ENCODE assay signal across 8 cellular contexts in the genomic region with DNA sequence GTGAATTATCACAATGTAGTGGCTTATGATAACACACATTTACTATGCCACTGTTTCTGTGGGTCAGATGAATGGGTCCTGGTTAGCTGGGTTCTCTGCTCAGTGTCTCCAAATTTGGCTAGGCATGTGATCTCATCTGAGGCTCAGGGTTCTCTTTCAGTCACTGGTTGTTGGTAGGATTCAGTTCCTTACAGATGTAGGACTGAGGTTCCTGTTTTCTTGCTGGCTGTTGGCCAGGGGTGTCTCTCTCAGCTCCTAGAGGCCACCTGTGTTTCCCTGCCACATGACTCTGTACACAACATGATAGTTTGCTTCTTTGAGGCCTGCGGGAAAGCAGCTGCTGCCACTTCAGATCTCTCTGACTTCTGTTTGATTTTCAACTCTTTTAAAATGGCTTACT. TPM values are rescaled to one million over a fixed set of nuclear protein-coding genes. Genes with fewer than 3 reads are reported as not detected.
DNase-seq lines count a peak whose midpoint lies in the region; ATAC-seq and TF ChIP-seq lines count a peak whose summit lies in the region.

No MANE protein-coding gene starts in this region.

- H3K9me3 ChIP-seq in CD4-positive, alpha-beta T cell (ENCODE audit: control insufficient read depth, low read length) = no peaks in the 10 kb centered on the region
- H3K9me3 ChIP-seq in stomach = no peaks in the 10 kb centered on the region

- 12 to 33% (median 24%) methylated on average over 1 of the region's 1 CpG for WGBS in stomach, 5 donors

- POLR2A ChIA-PET in CD4-positive, alpha-beta T cell (lab: Charles Lee) = interaction anchor here (1.5 to 2.1 kb wide), 2 partner anchors 7 to 11 kb away, joined by 4 to 6 read pairs; partner anchors contain the start of gene NFX1

- TF ChIP-seq EP300 in stomach (IDR thresholded peaks at IDR 0.05) = no peak

- no peaks in the 10 kb centered on the region for H3K9me3 Mint-ChIP-seq in CD4-positive, alpha-beta T cell

- no peak for TF ChIP-seq POLR2A in stomach (IDR thresholded peaks at IDR 0.05)

- H3K27ac Mint-ChIP-seq in CD4-positive, alpha-beta T cell = peak overlapping the region; percentile 51

- no peak overlapping the region for H3K27ac ChIP-seq in CD4-positive, alpha-beta T cell (ENCODE audit: low read depth, low read length)
- peak overlapping the region; percentile 8 to 75 (median 39) for H3K27ac ChIP-seq in stomach

- TF ChIP-seq CTCF in CD4-positive, alpha-beta T cell (IDR thresholded peaks at IDR 0.05) = no peak
- no peak for TF ChIP-seq CTCF in stomach (IDR thresholded peaks at IDR 0.05)

- H3K27me3 Mint-ChIP-seq in CD4-positive, alpha-beta T cell = no peaks in the 10 kb centered on the region

- H3K4me1 Mint-ChIP-seq in CD4-positive, alpha-beta T cell (ENCODE audit: low read depth) = peaks cover 81% of the 10 kb centered on the region

- peak overlapping the region in 2 of 4 donors; percentile 4 to 18 for H3K4me3 ChIP-seq in stomach

- peak in 1 of 10 experiments; percentile 8 for DNase-seq in CD4-positive, alpha-beta T cell
- DNase-seq in GM19238 (ENCODE audit: insufficient read length, low spot score) = peak; percentile 38
- peak; percentile 86 for DNase-seq in OCI-M1 (lab: John Stamatoyannopoulos, UW)
- peak in 35 of 42 donors; percentile 14 to 68 (median 42) for DNase-seq in head of caudate nucleus
- DNase-seq in stomach = peak; percentile 62
- DNase-seq in NCI-H82 (lab: John Stamatoyannopoulos, UW) = no peak
- no peak for DNase-seq in NCI-H128 (lab: John Stamatoyannopoulos, UW; ENCODE audit: unreplicated experiment)

- peak overlapping the region; percentile 35 for H3K4me3 Mint-ChIP-seq in CD4-positive, alpha-beta T cell

- intact Hi-C loops in CD4-positive, alpha-beta T cell (cut with DNase I, micrococcal nuclease) = loop anchor here in 1 of 2 experiments (5.0 kb wide), 1 partner anchor 45 kb away; no protein-coding TSS in a partner anchor
- intact Hi-C loops in head of caudate nucleus (cut with DNase I) (loop anchor here (10.0 kb wide), 1 partner anchor 177 kb away; the partner anchor contains the start of gene NOL6), stomach (cut with DNase I; ENCODE audit: low total_unique reads) (no loop called here)

- peaks cover 30 to 99% (median 90%) of the 10 kb centered on the region in 4 donors for H3K36me3 ChIP-seq in stomach

- peak; percentile 75 for ATAC-seq in CD4-positive, alpha-beta T cell (ENCODE audit: poor library complexity)
- peak; percentile 86 for ATAC-seq in HG03135 (IDR thresholded peaks at IDR 0.05; ENCODE audit: unreplicated experiment)

- peaks cover 95% of the 10 kb centered on the region for H3K36me3 Mint-ChIP-seq in CD4-positive, alpha-beta T cell (ENCODE audit: low read depth)

- CTCF ChIA-PET in CD4-positive, alpha-beta T cell (lab: Charles Lee) = interaction anchor here (0.7 to 3.2 kb wide), 2 partner anchors 10 to 220 kb away, joined by 3 to 17 read pairs; no protein-coding TSS in a partner anchor

- H3K27me3 ChIP-seq in CD4-positive, alpha-beta T cell (ENCODE audit: control insufficient read depth, insufficient read depth, low read length) = no peaks in the 10 kb centered on the region
- H3K27me3 ChIP-seq in stomach = no peaks in the 10 kb centered on the region

- H3K4me1 ChIP-seq in stomach = peaks cover 35 to 82% (median 64%) of the 10 kb centered on the region in 4 donors

RNA-seq across cellular contexts. Expression of gene NFX1, which starts 7.1 kb away (rescaled TPM):
- total RNA-seq in CD4-positive, alpha-beta T cell = 10 to 100 TPM; 33.1 to 34.1 TPM
- 10 to 100 TPM; 20.3 to 46.9 (median 36.4) TPM for total RNA-seq in stomach
- 10 to 100 TPM; 11.3 to 19.9 (median 13.3) TPM for polyA plus RNA-seq in stomach

RNA-seq across cellular contexts. Expression of gene CHMP5, which starts 32.6 kb away (rescaled TPM):
- total RNA-seq in CD4-positive, alpha-beta T cell = 10 to 100 TPM; 17.4 to 18.6 TPM
- total RNA-seq in stomach = 100 to 1,000 TPM in 1 of 5 donors, 10 to 100 TPM in 3, 1 to 10 TPM in 1; 9.8 to 129 (median 23.5) TPM
- polyA plus RNA-seq in stomach = 100 to 1,000 TPM in 1 of 3 donors, 10 to 100 TPM in 2; 50.7 to 164 (median 77.9) TPM

RNA-seq across cellular contexts. Expression of gene BAG1, which starts 32.9 kb away (rescaled TPM):
- 10 to 100 TPM; 58.0 to 61.4 TPM for total RNA-seq in CD4-positive, alpha-beta T cell
- total RNA-seq in stomach = 100 to 1,000 TPM in 3 of 5 donors, 10 to 100 TPM in 1, 1 to 10 TPM in 1; 2.3 to 461 (median 138) TPM
- 100 to 1,000 TPM; 112 to 229 (median 125) TPM for polyA plus RNA-seq in stomach

RNA-seq across cellular contexts. Expression of gene SPINK4, which starts 57.5 kb away (rescaled TPM):
- not detected for total RNA-seq in CD4-positive, alpha-beta T cell
- 10 to 100 TPM in 1 of 5 donors, not detected in 4; 29.5 TPM for total RNA-seq in stomach
- 10 to 100 TPM in 1 of 3 donors, 1 to 10 TPM in 1, not detected in 1; 2.1 to 19.1 TPM for polyA plus RNA-seq in stomach

Comparison
In these comparisons a context has a peak if more than half of its experiments do, and no peak if none do; other contexts are left out.
1. DNase-seq: peak in GM19238 (single experiment), OCI-M1 (single experiment), head of caudate nucleus (35 of 42) and stomach (single experiment); none in NCI-H82 (single experiment) and NCI-H128 (single experiment).